32 cellular contexts compared by ENCODE assay signal in genomic region chr19:47266401-47266885, GRCh38. TPM values are rescaled to one million over a fixed set of nuclear protein-coding genes. Genes with fewer than 3 reads are reported as not detected.
DNase-seq lines count a peak whose midpoint lies in the region; ATAC-seq, FAIRE-seq and TF ChIP-seq lines count a peak whose summit lies in the region.
"Had no signal": no experiment of that assay in that cellular context is flagged by ENCODE, and none has a peak within 500 bp of the region (broad histone marks: within the 10 kb centered on the region; RNA-seq: fewer than 3 reads in every experiment).

No MANE protein-coding gene starts in this region.

- H3K36me3 ChIP-seq in HepG2 (replicated peaks in 1 of 2; ENCODE audit: control insufficient read depth in 1 of 2, insufficient read depth in 2 of 2, low read length in 2 of 2), result peaks cover 18 to 51% of the 10 kb centered on the region in 2 experiments; a peak in 4 of 5 replicates
- peaks cover 0 to 58% (median 17%) of the 10 kb centered on the region in 4 donors for H3K36me3 ChIP-seq in right lobe of liver

- TF ChIP-seq CTCF in HepG2 (CRISPR knock-in tag; IDR thresholded peaks at IDR 0.05) (no peak), right lobe of liver (IDR thresholded peaks at IDR 0.05) (no peak)

- WGBS in HepG2 (ENCODE audit: low lambda C conversion rate), result 96% methylated on average over 21 of the region's 21 CpGs
- no CpG with 5 or more reads among the region's 21 CpGs for WGBS in right lobe of liver (ENCODE audit: insufficient coverage, low coverage, low lambda C conversion rate, missing lambda C conversion rate)

- H3K4me3 ChIP-seq in HepG2 (replicated peaks in 1 of 3; ENCODE audit: insufficient read depth in 1 of 3, low read depth in 2 of 3, low read length in 3 of 3) (no peak overlapping the region), right lobe of liver (no peak overlapping the region)
- H3K4me3 ChIP-seq: esophagus muscularis mucosa, left ventricle myocardium inferior, PC-9, smooth muscle cell, testis had no signal

- POLR2A ChIA-PET in HepG2 (lab: Yijun Ruan, JAX), result interaction anchor here (1.3 kb wide), 1 partner anchor 9 kb away, joined by 9 read pairs; no protein-coding TSS in a partner anchor

- TF ChIP-seq EP300 in HepG2 (IDR thresholded peaks at IDR 0.05; ENCODE audit: low read depth in 2 of 2, low read length in 2 of 2) (no peak), HepG2 (CRISPR knock-in tag; IDR thresholded peaks at IDR 0.05; ENCODE audit: borderline replicate concordance) (no peak)

- H3K9ac ChIP-seq in HepG2 (ENCODE audit: insufficient read depth, low read depth, low read length), result no peak overlapping the region
- H3K9ac ChIP-seq: parathyroid adenoma had no signal

- intact Hi-C loops in HepG2 (cut with micrococcal nuclease; ENCODE audit: unreplicated experiment) (no loop called here), right lobe of liver (cut with DNase I) (no loop called here)

- FAIRE-seq in HepG2 (lab: Jason Lieb, UNC) (no peak), GM12892 (lab: Jason Lieb, UNC) (no peak)
- FAIRE-seq: G401.6, GM19239, H54, TTC549, urothelium cell line had no signal

- BruUV-seq in HepG2 (replicated peaks; lab: Mats Ljungman, UMichigan), result no TSS peak

- no peak for TF ChIP-seq POLR2A in HepG2 (IDR thresholded peaks at IDR 0.05; ENCODE audit: insufficient read depth in 1 of 2, low read depth in 2 of 2, low read length in 2 of 2)
- no peak for TF ChIP-seq POLR2A in right lobe of liver (IDR thresholded peaks at IDR 0.05)
- no peak for TF ChIP-seq POLR2A in GM12892 (IDR thresholded peaks at IDR 0.05; ENCODE audit: low read depth, low read length)

- ATAC-seq in HepG2 (no peak), right lobe of liver (no peak)
- ATAC-seq: activated CD8-positive, alpha-beta memory T cell treated with anti-CD3 and anti-CD28 coated beads, Interleukin-2, amount 10 ng/mL, durations not matched to agents 7 days and 5 days; activated T-cell treated with anti-CD3 and anti-CD28 coated beads, Interleukin-2, amount 50 U/mL, for 72 hours; SK-N-SH treated with all-trans-retinoic acid at 6 μM for 48 hours had no signal

- DNase-seq in HepG2 (ENCODE audit: low spot score) (no peak), right lobe of liver (no peak), GF-D8 (lab: John Stamatoyannopoulos, UW) (no peak), GM12892 (ENCODE audit: insufficient read length) (no peak)
- no peak for DNase-seq in activated T-cell treated with anti-CD3 and anti-CD28 coated beads, Interleukin-2, amount 50 U/mL, for 48 hours
- DNase-seq: activated CD4-positive, CD25-positive, alpha-beta regulatory T cell; activated CD8-positive, alpha-beta memory T cell treated with anti-CD3 and anti-CD28 coated beads, Interleukin-2, amount 10 ng/mL, durations not matched to agents 7 days and 5 days; activated naive CD4-positive, alpha-beta T cell; activated T-cell treated with anti-CD3 and anti-CD28 coated beads, Interleukin-2, amount 50 U/mL, for 72 hours; Caco-2; dermis blood vessel endothelial cell; foreskin fibroblast; Karpas-422; left ventricle myocardium inferior; NCI-H2029; NCI-H526 treated with DMSO at 0.1 percent for 48 hours; Right ventricle myocardium superior; stimulated activated CD4-positive, alpha-beta T cell treated with anti-CD3 and anti-CD28 coated beads, Interleukin-2, amount 100 ng/mL, for 24 hours; stimulated activated CD8-positive, alpha-beta memory T cell treated with anti-CD3 and anti-CD28 coated beads, Interleukin-4, amount 100 ng/mL, for 48 hours; testis had no signal

- H2AFZ ChIP-seq in HepG2 (ENCODE audit: low read length), result no peak overlapping the region
- H2AFZ ChIP-seq: parathyroid adenoma, PC-9 had no signal

- no peak for TF ChIP-seq RAD21 in HepG2 (CRISPR knock-in tag; IDR thresholded peaks at IDR 0.05)

- H3K79me2 ChIP-seq in HepG2 (ENCODE audit: insufficient read depth, low read length), result no peaks in the 10 kb centered on the region
- H3K79me2 ChIP-seq: parathyroid adenoma had no signal

- CTCF ChIA-PET in HepG2 (lab: Yijun Ruan, JAX; ENCODE audit: low intra/inter-chr PET ratio, low total read pairs), result no interaction called here

- no peaks in the 10 kb centered on the region for H3K27me3 ChIP-seq in HepG2 (ENCODE audit: control insufficient read depth in 1 of 2, insufficient read depth in 2 of 2, low read length in 2 of 2)
- H3K27me3 ChIP-seq in right lobe of liver, result no peaks in the 10 kb centered on the region
- H3K27me3 ChIP-seq in layer of hippocampus (ENCODE audit: control insufficient read depth, insufficient read depth, low read length), result no peaks in the 10 kb centered on the region
- H3K27me3 ChIP-seq: esophagus muscularis mucosa, testis had no signal

- H3K4me1 ChIP-seq in HepG2 (ENCODE audit: insufficient read depth, low read length) (no peaks in the 10 kb centered on the region), right lobe of liver (peaks cover 0 to 11% (median 0%) of the 10 kb centered on the region in 4 donors)
- H3K4me1 ChIP-seq: Caco-2, esophagus muscularis mucosa, left ventricle myocardium inferior, parathyroid adenoma, testis had no signal

- H3K4me2 ChIP-seq in HepG2 (ENCODE audit: low read depth, low read length), result no peak overlapping the region
- H3K4me2 ChIP-seq: PC-9, smooth muscle cell had no signal

- H3K27ac ChIP-seq in HepG2 (ENCODE audit: extremely low read length, insufficient read depth, low read length) (no peak overlapping the region), right lobe of liver (no peak overlapping the region), layer of hippocampus (ENCODE audit: low read depth, low read length) (peak overlapping the region; percentile 58)
- H3K27ac ChIP-seq: esophagus muscularis mucosa, left ventricle myocardium inferior, parathyroid adenoma, PC-9, testis had no signal

- in situ Hi-C loops in HepG2 (cut with HindIII; ENCODE audit: extremely low pct_ligation_motif_present, low pct_unique_long_range_greater_than_20kb), result no loop called here

- H3K9me3 ChIP-seq in HepG2 (ENCODE audit: low read length) (no peaks in the 10 kb centered on the region), right lobe of liver (no peaks in the 10 kb centered on the region)
- H3K9me3 ChIP-seq: Caco-2, esophagus muscularis mucosa, left ventricle myocardium inferior, testis had no signal

- H4K20me1 ChIP-seq in HepG2 (ENCODE audit: insufficient read depth, low read length), result no peaks in the 10 kb centered on the region

RNA-seq across cellular contexts. Expression of gene INAFM1, which starts 8.2 kb away (rescaled TPM):
- total RNA-seq in HepG2 (2016; rRNA removed; fragmentation: Illumina TruSeq; extraction: Trizol), result 1.00 and 1.9 TPM in 2 replicates
- 0.81 and 1.1 TPM in 2 replicates for total RNA-seq in HepG2 (2016; cell fraction: cytosol; rRNA removed; fragmentation: Illumina TruSeq; extraction: Trizol; ENCODE audit: low read depth)
- 1.1 and 1.8 TPM in 2 replicates for total RNA-seq in HepG2 (2016; cell fraction: insoluble cytoplasmic fraction; rRNA removed; fragmentation: Illumina TruSeq; extraction: Trizol)
- total RNA-seq in HepG2 (2016; cell fraction: membrane; rRNA removed; fragmentation: Illumina TruSeq; extraction: Trizol), result 1.0 and 1.2 TPM in 2 replicates
- total RNA-seq in HepG2 (2016; cell fraction: nucleus; rRNA removed; fragmentation: Illumina TruSeq; extraction: Trizol), result 0.78 and 1.0 TPM in 2 replicates
- polyA plus RNA-seq in HepG2 (2011; rRNA removed), result 0.88 and 1.3 TPM in 2 replicates
- 0.60 and 0.93 TPM in 2 replicates for polyA plus RNA-seq in HepG2 (2011; cell fraction: cytosol; rRNA removed)
- polyA plus RNA-seq in HepG2 (2011; cell fraction: nucleus; rRNA removed), result 5.3 and 5.5 TPM in 2 replicates
- 2.8 and 3.1 TPM in 2 replicates for polyA plus RNA-seq in HepG2 (2012)
- polyA plus RNA-seq in HepG2 (2016; cell fraction: cytosol; fragmentation: Illumina TruSeq; extraction: Trizol; ENCODE audit: low read depth), result 2.2 and 2.5 TPM in 2 replicates
- 1.8 and 2.4 TPM in 2 replicates for polyA plus RNA-seq in HepG2 (2016; cell fraction: insoluble cytoplasmic fraction; fragmentation: Illumina TruSeq; extraction: Trizol; ENCODE audit: low read depth)
- 1.7 and 2.2 TPM in 2 replicates for polyA plus RNA-seq in HepG2 (2016; cell fraction: membrane; fragmentation: Illumina TruSeq; extraction: Trizol; ENCODE audit: low read depth)
- 4.5 and 6.9 TPM in 2 replicates for polyA plus RNA-seq in HepG2 (2016; cell fraction: nucleus; fragmentation: Illumina TruSeq; extraction: Trizol; ENCODE audit: insufficient read depth, low read depth)
- 0.35 and 1.3 TPM in 2 replicates for polyA minus RNA-seq in HepG2 (2011; rRNA and poly(A)+ RNA removed; ENCODE audit: low replicate concordance)
- polyA minus RNA-seq in HepG2 (2011; cell fraction: cytosol; rRNA and poly(A)+ RNA removed), result 1.2 and 1.5 TPM in 2 replicates
- polyA minus RNA-seq in HepG2 (2011; cell fraction: nucleus; rRNA and poly(A)+ RNA removed), result 0.99 and 1.4 TPM in 2 replicates
- 1 to 10 TPM; 2.2 to 5.8 (median 4.4) TPM for total RNA-seq in right lobe of liver
- polyA plus RNA-seq in GM12892 (2012; ENCODE audit: missing spikeins), result 0.98 TPM

RNA-seq across cellular contexts. Expression of gene CCDC9, which starts 10.1 kb away (rescaled TPM):
- 5.9 and 6.3 TPM in 2 replicates for total RNA-seq in HepG2 (2016; rRNA removed; fragmentation: Illumina TruSeq; extraction: Trizol)
- total RNA-seq in HepG2 (2016; cell fraction: cytosol; rRNA removed; fragmentation: Illumina TruSeq; extraction: Trizol; ENCODE audit: low read depth), result 3.4 and 3.5 TPM in 2 replicates
- total RNA-seq in HepG2 (2016; cell fraction: insoluble cytoplasmic fraction; rRNA removed; fragmentation: Illumina TruSeq; extraction: Trizol), result 3.8 and 7.1 TPM in 2 replicates
- total RNA-seq in HepG2 (2016; cell fraction: membrane; rRNA removed; fragmentation: Illumina TruSeq; extraction: Trizol), result 4.5 and 5.0 TPM in 2 replicates
- 4.4 and 5.5 TPM in 2 replicates for total RNA-seq in HepG2 (2016; cell fraction: nucleus; rRNA removed; fragmentation: Illumina TruSeq; extraction: Trizol)
- polyA plus RNA-seq in HepG2 (2011; rRNA removed), result 2.9 and 3.0 TPM in 2 replicates
- polyA plus RNA-seq in HepG2 (2011; cell fraction: cytosol; rRNA removed), result 2.1 and 2.2 TPM in 2 replicates
- 10.1 and 11.8 TPM in 2 replicates for polyA plus RNA-seq in HepG2 (2011; cell fraction: nucleus; rRNA removed)
- polyA plus RNA-seq in HepG2 (2012), result 10.0 TPM in 2 replicates
- 1.6 and 1.8 TPM in 2 replicates for polyA plus RNA-seq in HepG2 (2016; cell fraction: cytosol; fragmentation: Illumina TruSeq; extraction: Trizol; ENCODE audit: low read depth)
- 9.0 and 10.3 TPM in 2 replicates for polyA plus RNA-seq in HepG2 (2016; cell fraction: insoluble cytoplasmic fraction; fragmentation: Illumina TruSeq; extraction: Trizol; ENCODE audit: low read depth)
- polyA plus RNA-seq in HepG2 (2016; cell fraction: membrane; fragmentation: Illumina TruSeq; extraction: Trizol; ENCODE audit: low read depth), result 3.6 and 3.9 TPM in 2 replicates
- polyA plus RNA-seq in HepG2 (2016; cell fraction: nucleus; fragmentation: Illumina TruSeq; extraction: Trizol; ENCODE audit: insufficient read depth, low read depth), result 22.8 and 25.7 TPM in 2 replicates
- polyA minus RNA-seq in HepG2 (2011; rRNA and poly(A)+ RNA removed; ENCODE audit: low replicate concordance), result 1.8 and 6.2 TPM in 2 replicates
- 0.99 and 1.7 TPM in 2 replicates for polyA minus RNA-seq in HepG2 (2011; cell fraction: cytosol; rRNA and poly(A)+ RNA removed)
- polyA minus RNA-seq in HepG2 (2011; cell fraction: nucleus; rRNA and poly(A)+ RNA removed), result 6.3 and 7.5 TPM in 2 replicates
- total RNA-seq in right lobe of liver, result 10 to 100 TPM in 2 of 6 experiments, 1 to 10 TPM in 4; 5.8 to 15.1 (median 9.1) TPM
- 8.4 TPM for polyA plus RNA-seq in GM12892 (2012; ENCODE audit: missing spikeins)

RNA-seq across cellular contexts. Expression of gene BBC3, which starts 35.4 kb away (rescaled TPM):
- 5.8 and 8.8 TPM in 2 replicates for total RNA-seq in HepG2 (2016; rRNA removed; fragmentation: Illumina TruSeq; extraction: Trizol)
- total RNA-seq in HepG2 (2016; cell fraction: cytosol; rRNA removed; fragmentation: Illumina TruSeq; extraction: Trizol; ENCODE audit: low read depth), result 3.1 and 3.4 TPM in 2 replicates
- 5.9 and 8.8 TPM in 2 replicates for total RNA-seq in HepG2 (2016; cell fraction: insoluble cytoplasmic fraction; rRNA removed; fragmentation: Illumina TruSeq; extraction: Trizol)
- 6.6 and 7.4 TPM in 2 replicates for total RNA-seq in HepG2 (2016; cell fraction: membrane; rRNA removed; fragmentation: Illumina TruSeq; extraction: Trizol)
- 4.6 and 5.1 TPM in 2 replicates for total RNA-seq in HepG2 (2016; cell fraction: nucleus; rRNA removed; fragmentation: Illumina TruSeq; extraction: Trizol)
- polyA plus RNA-seq in HepG2 (2011; rRNA removed), result 6.1 and 11.1 TPM in 2 replicates
- 7.0 and 10.6 TPM in 2 replicates for polyA plus RNA-seq in HepG2 (2011; cell fraction: cytosol; rRNA removed)
- 18.7 and 18.8 TPM in 2 replicates for polyA plus RNA-seq in HepG2 (2011; cell fraction: nucleus; rRNA removed)
- 7.0 and 13.6 TPM in 2 replicates for polyA plus RNA-seq in HepG2 (2012)
- 1.8 and 1.9 TPM in 2 replicates for polyA plus RNA-seq in HepG2 (2016; cell fraction: cytosol; fragmentation: Illumina TruSeq; extraction: Trizol; ENCODE audit: low read depth)
- polyA plus RNA-seq in HepG2 (2016; cell fraction: insoluble cytoplasmic fraction; fragmentation: Illumina TruSeq; extraction: Trizol; ENCODE audit: low read depth), result 9.2 and 11.0 TPM in 2 replicates
- polyA plus RNA-seq in HepG2 (2016; cell fraction: membrane; fragmentation: Illumina TruSeq; extraction: Trizol; ENCODE audit: low read depth), result 5.1 and 5.2 TPM in 2 replicates
- 13.0 and 13.4 TPM in 2 replicates for polyA plus RNA-seq in HepG2 (2016; cell fraction: nucleus; fragmentation: Illumina TruSeq; extraction: Trizol; ENCODE audit: insufficient read depth, low read depth)
- 2.1 and 9.7 TPM in 2 replicates for polyA minus RNA-seq in HepG2 (2011; rRNA and poly(A)+ RNA removed; ENCODE audit: low replicate concordance)
- 8.9 and 9.3 TPM in 2 replicates for polyA minus RNA-seq in HepG2 (2011; cell fraction: cytosol; rRNA and poly(A)+ RNA removed)
- polyA minus RNA-seq in HepG2 (2011; cell fraction: nucleus; rRNA and poly(A)+ RNA removed), result 5.4 and 6.2 TPM in 2 replicates
- total RNA-seq in right lobe of liver, result 1 to 10 TPM; 1.8 to 8.0 (median 3.1) TPM
- 6.5 TPM for polyA plus RNA-seq in GM12892 (2012; ENCODE audit: missing spikeins)

RNA-seq across cellular contexts. Expression of gene C5AR1, which starts 43.2 kb away (rescaled TPM):
- total RNA-seq in HepG2 (2016; rRNA removed; fragmentation: Illumina TruSeq; extraction: Trizol) (0.07 TPM in 1 of 2 replicates, not detected in the other), right lobe of liver (10 to 100 TPM in 1 of 6 experiments, 1 to 10 TPM in 5; 3.3 to 19.8 (median 5.9) TPM)
- total RNA-seq in HepG2 (2016; cell fraction: cytosol; rRNA removed; fragmentation: Illumina TruSeq; extraction: Trizol; ENCODE audit: low read depth), result 0.71 TPM in 1 of 2 replicates, not detected in the other
- total RNA-seq in HepG2 (2016; cell fraction: insoluble cytoplasmic fraction; rRNA removed; fragmentation: Illumina TruSeq; extraction: Trizol), result 0.15 TPM in 1 of 2 replicates, not detected in the other
- 0.07 TPM in 1 of 2 replicates, not detected in the other for total RNA-seq in HepG2 (2016; cell fraction: membrane; rRNA removed; fragmentation: Illumina TruSeq; extraction: Trizol)
- not detected in 2 replicates for total RNA-seq in HepG2 (2016; cell fraction: nucleus; rRNA removed; fragmentation: Illumina TruSeq; extraction: Trizol)
- polyA plus RNA-seq in HepG2 (2011; rRNA removed), result 1.6 and 3.9 TPM in 2 replicates
- polyA plus RNA-seq in HepG2 (2011; cell fraction: cytosol; rRNA removed), result 0.85 and 2.3 TPM in 2 replicates
- 0.59 and 1.6 TPM in 2 replicates for polyA plus RNA-seq in HepG2 (2011; cell fraction: nucleus; rRNA removed)
- polyA plus RNA-seq in HepG2 (2012), result 4.2 and 10.7 TPM in 2 replicates
- polyA plus RNA-seq in HepG2 (2016; cell fraction: cytosol; fragmentation: Illumina TruSeq; extraction: Trizol; ENCODE audit: low read depth), result not detected in 2 replicates
- polyA plus RNA-seq in HepG2 (2016; cell fraction: insoluble cytoplasmic fraction; fragmentation: Illumina TruSeq; extraction: Trizol; ENCODE audit: low read depth), result 0.44 TPM in 1 of 2 replicates, not detected in the other
- polyA plus RNA-seq in HepG2 (2016; cell fraction: membrane; fragmentation: Illumina TruSeq; extraction: Trizol; ENCODE audit: low read depth), result 0.09 TPM in 1 of 2 replicates, not detected in the other
- polyA plus RNA-seq in HepG2 (2016; cell fraction: nucleus; fragmentation: Illumina TruSeq; extraction: Trizol; ENCODE audit: insufficient read depth, low read depth), result 0.45 and 1.1 TPM in 2 replicates
- 2.5 and 3.0 TPM in 2 replicates for polyA minus RNA-seq in HepG2 (2011; rRNA and poly(A)+ RNA removed; ENCODE audit: low replicate concordance)
- polyA minus RNA-seq in HepG2 (2011; cell fraction: cytosol; rRNA and poly(A)+ RNA removed), result 1.8 and 2.6 TPM in 2 replicates
- 0.39 and 0.75 TPM in 2 replicates for polyA minus RNA-seq in HepG2 (2011; cell fraction: nucleus; rRNA and poly(A)+ RNA removed)
- 0.32 TPM for polyA plus RNA-seq in GM12892 (2012; ENCODE audit: missing spikeins)
- total RNA-seq: A172, dermis blood vessel endothelial cell had no signal
